Comparison of ENCODE assay signal across 19 cellular contexts in the genomic region with DNA sequence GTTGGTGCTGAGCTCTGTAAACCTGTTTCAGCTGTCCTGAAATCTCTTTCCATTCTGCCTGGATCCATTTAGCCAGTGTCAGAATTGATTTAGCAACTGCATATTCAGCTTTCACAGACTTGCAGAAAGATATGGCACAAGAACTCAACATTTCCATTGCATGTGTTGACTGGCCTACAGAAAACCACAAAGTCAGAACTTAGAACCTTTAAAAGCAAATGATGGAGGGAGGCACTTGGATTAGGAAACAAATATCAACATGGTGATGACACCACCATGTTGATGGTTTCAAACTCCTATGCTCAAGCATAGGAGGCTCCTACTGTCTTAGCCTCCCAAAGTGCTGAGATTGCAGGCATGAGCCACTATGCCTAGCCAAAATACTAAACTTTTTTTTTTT. TPM values are rescaled to one million over a fixed set of nuclear protein-coding genes. Genes with fewer than 3 reads are reported as not detected.
DNase-seq lines count a peak whose midpoint lies in the region; ATAC-seq and TF ChIP-seq lines count a peak whose summit lies in the region.
"Had no signal": no experiment of that assay in that cellular context is flagged by ENCODE, and none has a peak within 500 bp of the region (broad histone marks: within the 10 kb centered on the region; RNA-seq: fewer than 3 reads in every experiment).

No MANE protein-coding gene starts in this region.

- H3K36me3 Mint-ChIP-seq in activated CD4-positive, alpha-beta T cell treated with anti-CD3 and anti-CD28 coated beads, Interleukin-2, amount 10 ng/mL, durations not matched to agents 24 days and 14 days (ENCODE audit: low read depth): peaks cover 66% of the 10 kb centered on the region
- H3K36me3 Mint-ChIP-seq in activated CD4-positive, alpha-beta T cell treated with anti-CD3 and anti-CD28 coated beads, Interleukin-2, amount 10 ng/mL, durations not matched to agents 7 days and 5 days (ENCODE audit: low read depth): peaks cover 69% of the 10 kb centered on the region
- H3K36me3 Mint-ChIP-seq in activated CD8-positive, alpha-beta T cell treated with anti-CD3 and anti-CD28 coated beads, Interleukin-2, amount 10 ng/mL, durations not matched to agents 7 days and 5 days (ENCODE audit: low read depth): peaks cover 73% of the 10 kb centered on the region
- peaks cover 25% of the 10 kb centered on the region for H3K36me3 Mint-ChIP-seq in endothelial cell (ENCODE audit: low read depth, unreplicated experiment)

- peaks cover 12% of the 10 kb centered on the region for H3K4me1 Mint-ChIP-seq in activated CD4-positive, alpha-beta T cell treated with anti-CD3 and anti-CD28 coated beads, Interleukin-2, amount 10 ng/mL, durations not matched to agents 24 days and 14 days
- H3K4me1 Mint-ChIP-seq in activated CD4-positive, alpha-beta T cell treated with anti-CD3 and anti-CD28 coated beads, Interleukin-2, amount 10 ng/mL, durations not matched to agents 7 days and 5 days: no peaks in the 10 kb centered on the region
- H3K4me1 Mint-ChIP-seq in activated CD8-positive, alpha-beta T cell treated with anti-CD3 and anti-CD28 coated beads, Interleukin-2, amount 10 ng/mL, durations not matched to agents 7 days and 5 days (ENCODE audit: low read depth): no peaks in the 10 kb centered on the region
- no peaks in the 10 kb centered on the region for H3K4me1 Mint-ChIP-seq in endothelial cell (ENCODE audit: unreplicated experiment)
- H3K4me1 Mint-ChIP-seq: CD14-positive monocyte had no signal

- H3K27ac Mint-ChIP-seq in activated CD4-positive, alpha-beta T cell treated with anti-CD3 and anti-CD28 coated beads, Interleukin-2, amount 10 ng/mL, durations not matched to agents 24 days and 14 days: peak overlapping the region; percentile 41
- H3K27ac Mint-ChIP-seq in activated CD4-positive, alpha-beta T cell treated with anti-CD3 and anti-CD28 coated beads, Interleukin-2, amount 10 ng/mL, durations not matched to agents 7 days and 5 days: no peak overlapping the region
- H3K27ac Mint-ChIP-seq in activated CD8-positive, alpha-beta T cell treated with anti-CD3 and anti-CD28 coated beads, Interleukin-2, amount 10 ng/mL, durations not matched to agents 7 days and 5 days: no peak overlapping the region
- no peak overlapping the region for H3K27ac Mint-ChIP-seq in endothelial cell (ENCODE audit: unreplicated experiment)

- peak; percentile 33 for ATAC-seq in activated CD8-positive, alpha-beta T cell treated with anti-CD3 and anti-CD28 coated beads, Interleukin-2, amount 10 ng/mL, durations not matched to agents 7 days and 5 days
- no peak for ATAC-seq in HG02938 (IDR thresholded peaks at IDR 0.05; ENCODE audit: unreplicated experiment)

- CTCF ChIA-PET in activated CD4-positive, alpha-beta T cell treated with anti-CD3 and anti-CD28 coated beads, Interleukin-2, amount 10 ng/mL, durations not matched to agents 7 days and 5 days (lab: Charles Lee): interaction anchor here (3.0 kb wide), 1 partner anchor 52 kb away, joined by 13 read pairs; a partner anchor contains a TSS
- CTCF ChIA-PET in activated CD8-positive, alpha-beta T cell treated with anti-CD3 and anti-CD28 coated beads, Interleukin-2, amount 10 ng/mL, durations not matched to agents 7 days and 5 days (lab: Charles Lee): interaction anchor here (0.9 kb wide), 1 partner anchor 52 kb away, joined by 3 read pairs; no protein-coding TSS in a partner anchor

- no peak for DNase-seq in activated CD4-positive, alpha-beta T cell treated with anti-CD3 and anti-CD28 coated beads, Interleukin-2, amount 10 ng/mL, durations not matched to agents 24 days and 14 days
- DNase-seq in activated CD4-positive, alpha-beta T cell treated with anti-CD3 and anti-CD28 coated beads, Interleukin-2, amount 10 ng/mL, durations not matched to agents 7 days and 5 days: no peak
- DNase-seq in AG09309 (ENCODE audit: low read depth) (peak; percentile 0), fibroblast of mammary gland (ENCODE audit: low read depth) (peak; percentile 12), NCI-H2227 treated with DMSO at 0.1 percent for 48 hours (lab: John Stamatoyannopoulos, UW) (no peak), endothelial cell (ENCODE audit: low spot score) (no peak)
- DNase-seq in activated CD8-positive, alpha-beta T cell treated with anti-CD3 and anti-CD28 coated beads, Interleukin-2, amount 10 ng/mL, durations not matched to agents 7 days and 5 days: no peak
- DNase-seq: AML-193, COR-L47, IMR-90, Karpas-422, MM.1S, NCI-H1105 treated with DMSO at 0.1 percent for 48 hours, NCI-H187, NCI-H446, NCI-H69, Right ventricle myocardium superior had no signal

- H3K4me3 ChIP-seq in AG09309 (ENCODE audit: control insufficient read depth, low read depth, low read length): no peak overlapping the region
- no peak overlapping the region for H3K4me3 ChIP-seq in fibroblast of mammary gland (ENCODE audit: control insufficient read depth, low read depth, low read length)

- TF ChIP-seq CTCF in AG09309 (IDR thresholded peaks at IDR 0.05; ENCODE audit: control insufficient read depth, insufficient read depth, low read depth, low read length, missing control alignments) (no peak), fibroblast of mammary gland (conservative IDR thresholded peaks at IDR 0.05; ENCODE audit: control insufficient read depth, insufficient read depth, low read depth, low read length) (no peak), endothelial cell (IDR thresholded peaks at IDR 0.05; ENCODE audit: unreplicated experiment) (no peak)

- H3K27me3 Mint-ChIP-seq in activated CD4-positive, alpha-beta T cell treated with anti-CD3 and anti-CD28 coated beads, Interleukin-2, amount 10 ng/mL, durations not matched to agents 24 days and 14 days: no peaks in the 10 kb centered on the region
- no peaks in the 10 kb centered on the region for H3K27me3 Mint-ChIP-seq in activated CD4-positive, alpha-beta T cell treated with anti-CD3 and anti-CD28 coated beads, Interleukin-2, amount 10 ng/mL, durations not matched to agents 7 days and 5 days
- no peaks in the 10 kb centered on the region for H3K27me3 Mint-ChIP-seq in activated CD8-positive, alpha-beta T cell treated with anti-CD3 and anti-CD28 coated beads, Interleukin-2, amount 10 ng/mL, durations not matched to agents 7 days and 5 days (ENCODE audit: low read depth)
- H3K27me3 Mint-ChIP-seq in endothelial cell (ENCODE audit: unreplicated experiment): no peaks in the 10 kb centered on the region

- no peak overlapping the region for H3K4me3 Mint-ChIP-seq in activated CD4-positive, alpha-beta T cell treated with anti-CD3 and anti-CD28 coated beads, Interleukin-2, amount 10 ng/mL, durations not matched to agents 24 days and 14 days
- H3K4me3 Mint-ChIP-seq in activated CD4-positive, alpha-beta T cell treated with anti-CD3 and anti-CD28 coated beads, Interleukin-2, amount 10 ng/mL, durations not matched to agents 7 days and 5 days: no peak overlapping the region
- H3K4me3 Mint-ChIP-seq in activated CD8-positive, alpha-beta T cell treated with anti-CD3 and anti-CD28 coated beads, Interleukin-2, amount 10 ng/mL, durations not matched to agents 7 days and 5 days: no peak overlapping the region
- no peak overlapping the region for H3K4me3 Mint-ChIP-seq in endothelial cell (ENCODE audit: unreplicated experiment)
- H3K4me3 Mint-ChIP-seq: CD14-positive monocyte had no signal

- intact Hi-C loops in activated CD4-positive, alpha-beta T cell treated with anti-CD3 and anti-CD28 coated beads, Interleukin-2, amount 10 ng/mL, durations not matched to agents 24 days and 14 days (cut with micrococcal nuclease): loop anchor here (2.0 kb wide), 1 partner anchor 17 kb away; no protein-coding TSS in a partner anchor

- POLR2A ChIA-PET in activated CD4-positive, alpha-beta T cell treated with anti-CD3 and anti-CD28 coated beads, Interleukin-2, amount 10 ng/mL, durations not matched to agents 7 days and 5 days (lab: Charles Lee): interaction anchor here (0.9 kb wide), 1 partner anchor 52 kb away, joined by 3 read pairs; no protein-coding TSS in a partner anchor
- POLR2A ChIA-PET in activated CD8-positive, alpha-beta T cell treated with anti-CD3 and anti-CD28 coated beads, Interleukin-2, amount 10 ng/mL, durations not matched to agents 7 days and 5 days (lab: Charles Lee): no interaction called here

- H3K9me3 Mint-ChIP-seq in activated CD4-positive, alpha-beta T cell treated with anti-CD3 and anti-CD28 coated beads, Interleukin-2, amount 10 ng/mL, durations not matched to agents 24 days and 14 days: no peaks in the 10 kb centered on the region
- H3K9me3 Mint-ChIP-seq in activated CD4-positive, alpha-beta T cell treated with anti-CD3 and anti-CD28 coated beads, Interleukin-2, amount 10 ng/mL, durations not matched to agents 7 days and 5 days: no peaks in the 10 kb centered on the region
- no peaks in the 10 kb centered on the region for H3K9me3 Mint-ChIP-seq in activated CD8-positive, alpha-beta T cell treated with anti-CD3 and anti-CD28 coated beads, Interleukin-2, amount 10 ng/mL, durations not matched to agents 7 days and 5 days (ENCODE audit: insufficient read depth)
- no peaks in the 10 kb centered on the region for H3K9me3 Mint-ChIP-seq in endothelial cell (ENCODE audit: unreplicated experiment)
- H3K9me3 Mint-ChIP-seq: CD14-positive monocyte had no signal

RNA-seq across cellular contexts. Expression of a gene that starts 52.3 kb away (rescaled TPM):
- total RNA-seq in activated CD4-positive, alpha-beta T cell treated with anti-CD3 and anti-CD28 coated beads, Interleukin-2, amount 10 ng/mL, durations not matched to agents 24 days and 14 days: 97.2 and 98.5 TPM in 2 replicates
- 100 to 1,000 TPM; 276 to 321 TPM for total RNA-seq in activated CD4-positive, alpha-beta T cell treated with anti-CD3 and anti-CD28 coated beads, Interleukin-2, amount 10 ng/mL, durations not matched to agents 7 days and 5 days
- 100 to 1,000 TPM; 234 to 240 TPM for total RNA-seq in activated CD8-positive, alpha-beta T cell treated with anti-CD3 and anti-CD28 coated beads, Interleukin-2, amount 10 ng/mL, durations not matched to agents 7 days and 5 days
- 147 TPM for total RNA-seq in endothelial cell (ENCODE audit: unreplicated experiment)

Comparison
In these comparisons a context has a peak if more than half of its experiments do, and no peak if none do; other contexts are left out.
1. DNase-seq: peak in AG09309 (single experiment) and fibroblast of mammary gland (single experiment); none in activated CD4-positive, alpha-beta T cell treated with anti-CD3 and anti-CD28 coated beads, Interleukin-2, amount 10 ng/mL, durations not matched to agents 24 days and 14 days (single experiment), activated CD4-positive, alpha-beta T cell treated with anti-CD3 and anti-CD28 coated beads, Interleukin-2, amount 10 ng/mL, durations not matched to agents 7 days and 5 days (single experiment), activated CD8-positive, alpha-beta T cell treated with anti-CD3 and anti-CD28 coated beads, Interleukin-2, amount 10 ng/mL, durations not matched to agents 7 days and 5 days (single experiment), NCI-H2227 treated with DMSO at 0.1 percent for 48 hours (single experiment) and endothelial cell (single experiment).